1 cellular context compared by ENCODE assay signal in genomic region chr20:62776692-62777527, GRCh38.
A peak's percentile ranks its signal among the peaks of the same experiment; 100 is the strongest.
TF ChIP-seq lines count a peak whose summit lies in the region.

No MANE protein-coding gene starts in this region.

TF ChIP-seq in HepG2, 621 proteins besides CTCF, POLR2A, EP300 and RAD21:
- TF ChIP-seq ZNF484 (CRISPR knock-in tag; IDR thresholded peaks at IDR 0.05; ENCODE audit: borderline replicate concordance, low read depth) (no peak), CCAR2 (optimal IDR thresholded peaks at IDR 0.05; ENCODE audit: low read depth, low read length) (peak; percentile 82), PHF20 (CRISPR knock-in tag; IDR thresholded peaks at IDR 0.05) (peak; percentile 39; the same call in 1 of the 2 replicates), PBX2 (CRISPR knock-in tag; IDR thresholded peaks at IDR 0.05) (no peak), HNRNPH1 (optimal IDR thresholded peaks at IDR 0.05; ENCODE audit: low read depth, low read length) (no peak), CBX1 (IDR thresholded peaks at IDR 0.05; ENCODE audit: low read depth) (peak; percentile 19), NBN (conservative IDR thresholded peaks at IDR 0.05) (0 out of 2 replicates have a peak, but pooled peaks have one; percentile 67), HNRNPL (IDR thresholded peaks at IDR 0.05; ENCODE audit: low read depth, low read length) (0 out of 2 replicates have a peak, but pooled peaks have one; percentile 0), HOMEZ (CRISPR knock-in tag; IDR thresholded peaks at IDR 0.05; ENCODE audit: low read depth) (no peak), SP5 (CRISPR knock-in tag; IDR thresholded peaks at IDR 0.05; ENCODE audit: borderline replicate concordance, low read depth) (peak; percentile 72; the same call in 1 of the 2 replicates), HES4 (CRISPR knock-in tag; IDR thresholded peaks at IDR 0.05; ENCODE audit: borderline replicate concordance) (peak; percentile 11; the same call in 1 of the 2 replicates), ZNF660 (CRISPR knock-in tag; IDR thresholded peaks at IDR 0.05; ENCODE audit: borderline replicate concordance, low read depth) (0 out of 2 replicates have a peak, but pooled peaks have one; percentile 52), FOXA1 (IDR thresholded peaks at IDR 0.05) (0 out of 2 replicates have a peak, but pooled peaks have one; percentile 20), FOXA1 (CRISPR knock-in tag; IDR thresholded peaks at IDR 0.05) (no peak), ZNF691 (CRISPR knock-in tag; IDR thresholded peaks at IDR 0.05; ENCODE audit: borderline replicate concordance, low read depth) (peak; percentile 38; the same call in 1 of the 2 replicates), ZNF883 (CRISPR knock-in tag; IDR thresholded peaks at IDR 0.05; ENCODE audit: not compliant biosample characterization) (no peak), ZSCAN25 (CRISPR knock-in tag; IDR thresholded peaks at IDR 0.05) (0 out of 2 replicates have a peak, but pooled peaks have one; percentile 45), RXRA (CRISPR knock-in tag; IDR thresholded peaks at IDR 0.05) (peak; percentile 22; the same call in 1 of the 2 replicates), SPEN (CRISPR knock-in tag; IDR thresholded peaks at IDR 0.05; ENCODE audit: low read depth) (peak; percentile 53), TCF7L2 (IDR thresholded peaks at IDR 0.05; ENCODE audit: low read depth, low read length) (no peak), ZNF546 (CRISPR knock-in tag; conservative IDR thresholded peaks at IDR 0.05) (0 out of 2 replicates have a peak, but pooled peaks have one; percentile 16), SYNCRIP (IDR thresholded peaks at IDR 0.05; ENCODE audit: insufficient read depth, low read depth, low read length) (no peak), ZMYM3 (CRISPR knock-in tag; IDR thresholded peaks at IDR 0.05) (peak; percentile 51), PITX1 (CRISPR knock-in tag; IDR thresholded peaks at IDR 0.05) (0 out of 2 replicates have a peak, but pooled peaks have one; percentile 24), ZNF451 (CRISPR knock-in tag; IDR thresholded peaks at IDR 0.05) (0 out of 2 replicates have a peak, but pooled peaks have one; percentile 18), GABPA (IDR thresholded peaks at IDR 0.05; ENCODE audit: low read depth, low read length) (peak; percentile 51), GABPA (CRISPR knock-in tag; IDR thresholded peaks at IDR 0.05; ENCODE audit: low read depth) (peak; percentile 91), MLX (CRISPR knock-in tag; IDR thresholded peaks at IDR 0.05) (no peak), POLR2G (IDR thresholded peaks at IDR 0.05; ENCODE audit: low read depth, low read length) (0 out of 2 replicates have a peak, but pooled peaks have one; percentile 33), KAT2B (IDR thresholded peaks at IDR 0.05; ENCODE audit: borderline replicate concordance, low read depth, low read length) (no peak), FOXK2 (IDR thresholded peaks at IDR 0.05) (peak; percentile 24; the same call in 1 of the 2 replicates), SP2 (CRISPR knock-in tag; IDR thresholded peaks at IDR 0.05) (peak; percentile 71), PAWR (CRISPR knock-in tag; IDR thresholded peaks at IDR 0.05; ENCODE audit: borderline replicate concordance) (no peak), CENPT (CRISPR knock-in tag; IDR thresholded peaks at IDR 0.05; ENCODE audit: low read depth) (0 out of 2 replicates have a peak, but pooled peaks have one; percentile 18), ZKSCAN5 (CRISPR knock-in tag; IDR thresholded peaks at IDR 0.05) (peak; percentile 86; the same call in 1 of the 2 replicates), POLR2AphosphoS5 (IDR thresholded peaks at IDR 0.05; ENCODE audit: low read depth, low read length) (peak; percentile 30; the same call in 1 of the 2 replicates), SP4 (CRISPR knock-in tag; IDR thresholded peaks at IDR 0.05) (peak; percentile 36; the same call in 1 of the 2 replicates), PCBP2 (optimal IDR thresholded peaks at IDR 0.05; ENCODE audit: low read depth, low read length, poor library complexity, severe bottlenecking) (peak; percentile 89), TFAP4 (IDR thresholded peaks at IDR 0.05; ENCODE audit: borderline replicate concordance, low read depth) (peak; percentile 58; the same call in 1 of the 2 replicates), KAT8 (CRISPR knock-in tag; IDR thresholded peaks at IDR 0.05) (peak; percentile 27; the same call in 1 of the 2 replicates), THAP11 (CRISPR knock-in tag; IDR thresholded peaks at IDR 0.05) (peak; percentile 47; the same call in 1 of the 2 replicates), TAF1 (CRISPR knock-in tag; IDR thresholded peaks at IDR 0.05) (peak; percentile 13; the same call in 1 of the 2 replicates), ZNF768 (CRISPR knock-in tag; IDR thresholded peaks at IDR 0.05) (peak; percentile 85), GABPB1 (CRISPR knock-in tag; IDR thresholded peaks at IDR 0.05) (peak; percentile 61), ZBTB38 (CRISPR knock-in tag; IDR thresholded peaks at IDR 0.05) (0 out of 2 replicates have a peak, but pooled peaks have one; percentile 6)
TF ChIP-seq in HepG2: peak in this region for 33.
